Comparison of ENCODE assay signal across 9 cellular contexts in the genomic region with DNA sequence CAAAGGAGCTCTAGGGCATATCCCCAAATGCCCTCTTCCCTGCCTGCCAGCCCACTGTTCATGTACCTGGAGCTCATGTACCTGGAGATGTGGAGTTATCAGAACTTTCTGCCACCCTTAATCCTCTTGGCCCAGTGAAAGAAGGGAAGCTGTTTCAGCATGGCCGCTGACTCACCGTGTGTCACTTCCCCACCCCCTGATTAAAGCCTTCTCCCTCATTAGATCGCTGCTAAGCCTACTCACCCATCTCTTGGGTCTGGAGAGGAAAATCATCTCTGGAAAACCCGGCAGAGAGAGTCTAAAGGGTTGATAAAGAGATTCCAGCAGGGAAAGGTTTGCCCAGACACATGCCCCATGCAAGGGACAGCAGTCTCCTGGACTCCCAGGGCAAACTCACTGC. TPM values are rescaled to one million over a fixed set of nuclear protein-coding genes. Genes with fewer than 3 reads are reported as not detected.
DNase-seq lines count a peak whose midpoint lies in the region; ATAC-seq and TF ChIP-seq lines count a peak whose summit lies in the region.
"Had no signal": no experiment of that assay in that cellular context is flagged by ENCODE, and none has a peak within 500 bp of the region (broad histone marks: within the 10 kb centered on the region; RNA-seq: fewer than 3 reads in every experiment).

No MANE protein-coding gene starts in this region.

- peaks cover 5% of the 10 kb centered on the region for H3K36me3 Mint-ChIP-seq in activated naive CD8-positive, alpha-beta T cell
- H3K36me3 Mint-ChIP-seq in activated naive CD8-positive, alpha-beta T cell treated with anti-CD3 and anti-CD28 coated beads for 36 hours: no peaks in the 10 kb centered on the region

- no peak for DNase-seq in activated naive CD8-positive, alpha-beta T cell treated with anti-CD3 and anti-CD28 coated beads for 36 hours
- DNase-seq in RWPE1 (ENCODE audit: low spot score) (peak; percentile 85), fibroblast of peridontal ligament (ENCODE audit: extremely low read depth) (peak; percentile 75), stromal cell of bone marrow (ENCODE audit: low read depth) (peak; percentile 84), GM10266 (ENCODE audit: extremely low spot score) (no peak)

- CTCF ChIA-PET in RWPE1 (lab: Yijun Ruan, JAX): interaction anchor here (0.5 to 1.1 kb wide), 4 partner anchors 12 to 206 kb away, joined by 3 to 5 read pairs (median 3); no protein-coding TSS in a partner anchor

- H3K27me3 Mint-ChIP-seq in activated naive CD8-positive, alpha-beta T cell: no peaks in the 10 kb centered on the region
- peaks cover 5% of the 10 kb centered on the region for H3K27me3 Mint-ChIP-seq in activated naive CD8-positive, alpha-beta T cell treated with anti-CD3 and anti-CD28 coated beads for 36 hours

- no peak for TF ChIP-seq POLR2A in GM18505 (IDR thresholded peaks at IDR 0.05; ENCODE audit: borderline replicate concordance, extremely low read depth, insufficient read depth, insufficient read length)

- H3K27ac Mint-ChIP-seq in activated naive CD8-positive, alpha-beta T cell: no peak overlapping the region
- H3K27ac Mint-ChIP-seq in activated naive CD8-positive, alpha-beta T cell treated with anti-CD3 and anti-CD28 coated beads for 36 hours: no peak overlapping the region

- TF ChIP-seq CTCF in RWPE1 (conservative IDR thresholded peaks at IDR 0.05; ENCODE audit: low read depth): no peak
- TF ChIP-seq CTCF in GM10266 (IDR thresholded peaks at IDR 0.05; ENCODE audit: control insufficient read depth, insufficient read depth, low read depth, missing control alignments): no peak

- no peaks in the 10 kb centered on the region for H3K9me3 Mint-ChIP-seq in activated naive CD8-positive, alpha-beta T cell (ENCODE audit: low read depth)
- no peaks in the 10 kb centered on the region for H3K9me3 Mint-ChIP-seq in activated naive CD8-positive, alpha-beta T cell treated with anti-CD3 and anti-CD28 coated beads for 36 hours

- ATAC-seq in HG03442 (IDR thresholded peaks at IDR 0.05; ENCODE audit: unreplicated experiment): no peak
- no peak for ATAC-seq in GM18505 (IDR thresholded peaks at IDR 0.05; ENCODE audit: unreplicated experiment)

- H3K27ac ChIP-seq in RWPE1: peak overlapping the region; percentile 86
- H3K27ac ChIP-seq: SK-N-MC had no signal

- peak overlapping the region; percentile 35 for H3K4me3 Mint-ChIP-seq in activated naive CD8-positive, alpha-beta T cell
- no peak overlapping the region for H3K4me3 Mint-ChIP-seq in activated naive CD8-positive, alpha-beta T cell treated with anti-CD3 and anti-CD28 coated beads for 36 hours

- POLR2A ChIA-PET in RWPE1 (lab: Yijun Ruan, JAX; ENCODE audit: low non-redundant PET): no interaction called here

- H3K4me1 Mint-ChIP-seq in activated naive CD8-positive, alpha-beta T cell (ENCODE audit: low read depth): peaks cover 71% of the 10 kb centered on the region
- H3K4me1 Mint-ChIP-seq in activated naive CD8-positive, alpha-beta T cell treated with anti-CD3 and anti-CD28 coated beads for 36 hours: peaks cover 54% of the 10 kb centered on the region

RNA-seq across cellular contexts. Expression of a gene that starts 4.5 kb away (rescaled TPM):
- total RNA-seq in activated naive CD8-positive, alpha-beta T cell treated with anti-CD3 and anti-CD28 coated beads for 36 hours: under 1 TPM; 0.06 to 0.10 TPM

Comparison
In these comparisons a context has a peak if more than half of its experiments do, and no peak if none do; other contexts are left out.
1. DNase-seq: peak in RWPE1 (single experiment), fibroblast of peridontal ligament (single experiment) and stromal cell of bone marrow (single experiment); none in activated naive CD8-positive, alpha-beta T cell treated with anti-CD3 and anti-CD28 coated beads for 36 hours (single experiment) and GM10266 (single experiment).